ENCODE assay signal across 33 cellular contexts in genomic region chr7:98515201-98515600, GRCh38.
"Had no signal": no experiment of that assay in that cellular context is flagged by ENCODE, and none has a peak within 500 bp of the region (broad histone marks: within the 10 kb centered on the region; RNA-seq: fewer than 3 reads in every experiment).

No MANE protein-coding gene starts in this region.

- ATAC-seq: activated CD4-positive, CD25-positive, alpha-beta regulatory T cell treated with anti-CD3 and anti-CD28 coated beads, Interleukin-2, amount 50 U/mL, for 24 hours; activated CD8-positive, alpha-beta memory T cell treated with anti-CD3 and anti-CD28 coated beads, Interleukin-2, amount 10 ng/mL, durations not matched to agents 7 days and 5 days; activated CD8-positive, alpha-beta T cell treated with anti-CD3 and anti-CD28 coated beads, Interleukin-2, amount 10 ng/mL, durations not matched to agents 7 days and 5 days; activated naive CD8-positive, alpha-beta T cell treated with anti-CD3 and anti-CD28 coated beads, Interleukin-2, amount 50 U/mL, for 24 hours; body of pancreas; esophagus mucosa; T-helper 17 cell had no signal

- H3K4me1 ChIP-seq: adrenal gland, body of pancreas, colonic mucosa had no signal

- H3K4me3 Mint-ChIP-seq: activated B cell treated with CpG ODN at 0.5 μM for 24 hours; activated CD4-positive, alpha-beta memory T cell treated with anti-CD3 and anti-CD28 coated beads for 36 hours; activated CD8-positive, alpha-beta memory T cell treated with anti-CD3 and anti-CD28 coated beads, Interleukin-2, amount 10 ng/mL, durations not matched to agents 7 days and 5 days; activated CD8-positive, alpha-beta T cell treated with anti-CD3 and anti-CD28 coated beads, Interleukin-2, amount 10 ng/mL, durations not matched to agents 7 days and 5 days; activated naive CD4-positive, alpha-beta T cell treated with anti-CD3 and anti-CD28 coated beads for 36 hours; activated naive CD4-positive, alpha-beta T cell treated with anti-CD3 and anti-CD28 coated beads, Interleukin-2, amount 50 U/mL, for 24 hours; activated naive CD8-positive, alpha-beta T cell treated with anti-CD3 and anti-CD28 coated beads for 36 hours; activated naive CD8-positive, alpha-beta T cell treated with anti-CD3 and anti-CD28 coated beads, Interleukin-2, amount 50 U/mL, for 24 hours; activated T-helper 1 cell treated with anti-CD3 and anti-CD28 coated beads, Interleukin-12 subunit alpha, Interleukin-12 subunit beta, Interleukin-2, Interleukin-4 antibody, amounts not matched to agents 30 ng/mL and 10 ng/mL and 1 ng/mL, durations not matched to agents 14 hours and 24 hours and 36 hours; endodermal cell; T-helper 17 cell; T-helper 2 cell treated with Interferon-gamma antibody and Interleukin-4, amounts not matched to agents 5 μg/mL and 100 μg/mL, for 36 hours had no signal

- H3K36me3 ChIP-seq: adrenal gland, colonic mucosa, WERI-Rb-1 had no signal

- H3K4me1 Mint-ChIP-seq: activated B cell treated with CpG ODN at 0.5 μM for 24 hours; activated naive CD4-positive, alpha-beta T cell treated with anti-CD3 and anti-CD28 coated beads, Interleukin-2, amount 50 U/mL, for 24 hours; activated naive CD8-positive, alpha-beta T cell treated with anti-CD3 and anti-CD28 coated beads for 36 hours; activated naive CD8-positive, alpha-beta T cell treated with anti-CD3 and anti-CD28 coated beads, Interleukin-2, amount 50 U/mL, for 24 hours; endodermal cell; T-helper 17 cell had no signal

- H3K9me3 ChIP-seq: adrenal gland, body of pancreas, colonic mucosa had no signal

- H3K27ac Mint-ChIP-seq: activated B cell treated with CpG ODN at 0.5 μM for 24 hours; activated CD4-positive, alpha-beta memory T cell treated with anti-CD3 and anti-CD28 coated beads for 36 hours; activated CD8-positive, alpha-beta memory T cell treated with anti-CD3 and anti-CD28 coated beads, Interleukin-2, amount 10 ng/mL, durations not matched to agents 7 days and 5 days; activated CD8-positive, alpha-beta T cell treated with anti-CD3 and anti-CD28 coated beads, Interleukin-2, amount 10 ng/mL, durations not matched to agents 7 days and 5 days; activated naive CD4-positive, alpha-beta T cell treated with anti-CD3 and anti-CD28 coated beads for 36 hours; activated naive CD4-positive, alpha-beta T cell treated with anti-CD3 and anti-CD28 coated beads, Interleukin-2, amount 50 U/mL, for 24 hours; activated naive CD8-positive, alpha-beta T cell treated with anti-CD3 and anti-CD28 coated beads for 36 hours; activated naive CD8-positive, alpha-beta T cell treated with anti-CD3 and anti-CD28 coated beads, Interleukin-2, amount 50 U/mL, for 24 hours; activated T-helper 1 cell treated with anti-CD3 and anti-CD28 coated beads, Interleukin-12 subunit alpha, Interleukin-12 subunit beta, Interleukin-2, Interleukin-4 antibody, amounts not matched to agents 30 ng/mL and 10 ng/mL and 1 ng/mL, durations not matched to agents 14 hours and 24 hours and 36 hours; activated T-helper 2 cell treated with anti-CD3 and anti-CD28 coated beads, Interferon-gamma antibody, Interleukin-2, Interleukin-4, amounts not matched to agents 10 μg/mL and 5 μg/mL and 100 μg/mL, durations not matched to agents 14 hours and 24 hours and 36 hours; endodermal cell; T-helper 17 cell; T-helper 2 cell treated with Interferon-gamma antibody and Interleukin-4, amounts not matched to agents 5 μg/mL and 100 μg/mL, for 36 hours had no signal

- H3K9me3 Mint-ChIP-seq: activated B cell treated with CpG ODN at 0.5 μM for 24 hours; activated CD4-positive, alpha-beta memory T cell treated with anti-CD3 and anti-CD28 coated beads for 36 hours; activated naive CD4-positive, alpha-beta T cell treated with anti-CD3 and anti-CD28 coated beads for 36 hours; activated naive CD4-positive, alpha-beta T cell treated with anti-CD3 and anti-CD28 coated beads, Interleukin-2, amount 50 U/mL, for 24 hours; activated naive CD8-positive, alpha-beta T cell treated with anti-CD3 and anti-CD28 coated beads for 36 hours; activated naive CD8-positive, alpha-beta T cell treated with anti-CD3 and anti-CD28 coated beads, Interleukin-2, amount 50 U/mL, for 24 hours; activated T-helper 2 cell treated with anti-CD3 and anti-CD28 coated beads, Interferon-gamma antibody, Interleukin-2, Interleukin-4, amounts not matched to agents 10 μg/mL and 5 μg/mL and 100 μg/mL, durations not matched to agents 14 hours and 24 hours and 36 hours; T-helper 2 cell treated with Interferon-gamma antibody and Interleukin-4, amounts not matched to agents 5 μg/mL and 100 μg/mL, for 36 hours had no signal

- H3K4me3 ChIP-seq: adrenal gland, body of pancreas, colonic mucosa had no signal

- H3K27me3 Mint-ChIP-seq: activated CD8-positive, alpha-beta memory T cell treated with anti-CD3 and anti-CD28 coated beads, Interleukin-2, amount 10 ng/mL, durations not matched to agents 7 days and 5 days; activated naive CD8-positive, alpha-beta T cell treated with anti-CD3 and anti-CD28 coated beads for 36 hours had no signal

- H3K27me3 ChIP-seq: adrenal gland, body of pancreas, colonic mucosa had no signal

- H3K36me3 Mint-ChIP-seq: activated CD4-positive, alpha-beta memory T cell treated with anti-CD3 and anti-CD28 coated beads for 36 hours; activated CD8-positive, alpha-beta memory T cell treated with anti-CD3 and anti-CD28 coated beads, Interleukin-2, amount 10 ng/mL, durations not matched to agents 7 days and 5 days; activated naive CD4-positive, alpha-beta T cell treated with anti-CD3 and anti-CD28 coated beads, Interleukin-2, amount 50 U/mL, for 24 hours; activated naive CD8-positive, alpha-beta T cell treated with anti-CD3 and anti-CD28 coated beads for 36 hours had no signal

- H3K27ac ChIP-seq: adrenal gland, body of pancreas, colonic mucosa, WERI-Rb-1 had no signal

- DNase-seq: activated B cell treated with CpG ODN at 0.5 μM for 24 hours; activated CD4-positive, alpha-beta memory T cell treated with anti-CD3 and anti-CD28 coated beads for 36 hours; activated CD4-positive, alpha-beta T cell treated with anti-CD3 and anti-CD28 coated beads for 48 hours; activated CD8-positive, alpha-beta memory T cell treated with anti-CD3 and anti-CD28 coated beads, Interleukin-2, amount 10 ng/mL, durations not matched to agents 7 days and 5 days; activated CD8-positive, alpha-beta memory T cell treated with anti-CD3 and anti-CD28 coated beads, Interleukin-2, amount 50 U/mL, for 4 hours; activated CD8-positive, alpha-beta T cell treated with anti-CD3 and anti-CD28 coated beads, Interleukin-2, amount 10 ng/mL, durations not matched to agents 7 days and 5 days; activated effector memory CD4-positive, alpha-beta T cell treated with anti-CD3 and anti-CD28 coated beads, Interleukin-2, amount 50 U/mL, for 16 hours; activated naive CD4-positive, alpha-beta T cell treated with anti-CD3 and anti-CD28 coated beads for 36 hours; activated naive CD8-positive, alpha-beta T cell treated with anti-CD3 and anti-CD28 coated beads for 36 hours; activated naive CD8-positive, alpha-beta T cell treated with anti-CD3 and anti-CD28 coated beads, Interleukin-2, amount 50 U/mL, for 24 hours; activated T-cell treated with anti-CD3 and anti-CD28 coated beads, Interleukin-2, amount 50 U/mL, for 1 hour; activated T-cell treated with anti-CD3 and anti-CD28 coated beads, Interleukin-2, amount 50 U/mL, for 48 hours; adrenal gland; amygdala; aorta; body of pancreas; caudate nucleus; cerebellar nuclear complex; colonic mucosa; effector CD8-positive, alpha-beta T cell; endodermal cell; foreskin fibroblast; head of caudate nucleus; T-helper 1 cell; T-helper 17 cell; T1000; WERI-Rb-1 had no signal
